9 cellular contexts compared by ENCODE assay signal in the genomic region with DNA sequence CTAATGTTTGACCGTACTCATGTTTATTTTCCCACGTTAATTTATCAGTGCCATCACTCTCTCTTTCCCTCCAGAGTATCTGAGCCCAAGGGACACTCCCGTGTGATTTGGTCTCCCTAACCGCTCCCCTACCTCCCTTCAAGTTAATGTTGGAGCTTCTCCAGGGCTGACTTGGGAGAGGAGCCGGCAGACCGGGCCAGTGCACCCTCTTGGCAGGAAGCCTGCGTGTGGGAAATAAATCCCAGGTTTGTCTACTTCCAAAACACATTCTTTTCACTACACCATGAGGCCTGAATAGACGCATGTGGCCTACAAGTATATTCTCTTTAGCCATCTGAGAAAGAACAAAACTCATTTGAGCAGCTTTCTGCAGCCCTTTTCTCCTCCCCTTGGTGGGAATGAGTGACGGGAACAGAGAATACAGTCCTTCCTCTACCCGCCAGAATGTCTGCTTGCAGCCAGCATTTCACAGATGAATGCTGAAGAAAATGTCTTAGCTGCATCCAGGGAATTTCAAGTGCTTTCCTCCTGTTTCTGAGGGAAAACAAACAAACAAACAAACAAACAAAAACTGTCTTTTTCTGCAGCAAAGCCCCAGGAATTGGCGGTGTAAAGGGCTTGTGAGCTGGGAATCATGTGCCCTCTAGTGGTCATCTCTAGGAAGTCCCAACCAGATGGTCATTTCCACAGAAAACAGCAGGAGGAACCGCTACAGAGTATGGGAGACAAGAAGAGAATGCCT. TPM values are rescaled to one million over a fixed set of nuclear protein-coding genes. Genes with fewer than 3 reads are reported as not detected.
DNase-seq lines count a peak whose midpoint lies in the region; ATAC-seq, FAIRE-seq and TF ChIP-seq lines count a peak whose summit lies in the region.
"Had no signal": no experiment of that assay in that cellular context is flagged by ENCODE, and none has a peak within 500 bp of the region (broad histone marks: within the 10 kb centered on the region; RNA-seq: fewer than 3 reads in every experiment).

No MANE protein-coding gene starts in this region.

- BruUV-seq in endothelial cell of umbilical vein (replicated peaks; lab: Mats Ljungman, UMichigan) = no TSS peak

- dilution Hi-C loops in endothelial cell of umbilical vein (cut with MboI; ENCODE audit: extremely low pct_ligation_motif_present, low sequenced_read_pairs) = no loop called here

- H3K4me3 ChIP-seq in endothelial cell of umbilical vein (replicated peaks in 1 of 3; ENCODE audit: insufficient read depth in 1 of 3, low read depth in 1 of 3, low read length in 3 of 3) = no peak overlapping the region
- peak overlapping the region; percentile 17 for H3K4me3 ChIP-seq in upper lobe of right lung

- no peak for TF ChIP-seq POLR2A in endothelial cell of umbilical vein (IDR thresholded peaks at IDR 0.05; ENCODE audit: low read depth, low read length)

- POLR2A ChIA-PET in endothelial cell of umbilical vein (lab: Charles Lee) = no interaction called here

- no peaks in the 10 kb centered on the region for H3K4me1 ChIP-seq in endothelial cell of umbilical vein (ENCODE audit: control insufficient read depth, extremely low read depth, insufficient read depth, low read length)
- peaks cover 4% of the 10 kb centered on the region for H3K4me1 ChIP-seq in upper lobe of right lung

- DNase-seq in AG09319 (ENCODE audit: extremely low read depth, low read depth) (no peak), MV-4-11 (lab: John Stamatoyannopoulos, UW) (peak; percentile 38), T follicular helper cell (ENCODE audit: low read depth) (peak; percentile 8), endothelial cell of umbilical vein (ENCODE audit: low read depth, low spot score) (peak; percentile 78), midbrain (lab: John Stamatoyannopoulos, UW) (peak; percentile 84), upper lobe of right lung (no peak)

- FAIRE-seq in endothelial cell of umbilical vein (lab: Jason Lieb, UNC) = peak; percentile 97

- intact Hi-C loops in endothelial cell of umbilical vein (cut with micrococcal nuclease) (loop anchor here (1.0 to 2.0 kb wide), 4 partner anchors 297 to 729 kb away; a partner anchor contains a TSS), upper lobe of right lung (cut with DNase I) (loop anchor here (5.0 kb wide), 1 partner anchor 726 kb away; no protein-coding TSS in a partner anchor)

- CTCF ChIA-PET in endothelial cell of umbilical vein (lab: Charles Lee) = interaction anchor here (0.6 to 7.7 kb wide), 49 partner anchors 9 to 1263 kb away, joined by 3 to 207 read pairs (median 4); a partner anchor contains a TSS

- H3K4me2 ChIP-seq in endothelial cell of umbilical vein (ENCODE audit: insufficient read depth, low read length) = peak overlapping the region; percentile 37

- H3K27ac ChIP-seq in endothelial cell of umbilical vein (ENCODE audit: insufficient read depth, low read depth, low read length) = no peak overlapping the region
- H3K27ac ChIP-seq in upper lobe of right lung = no peak overlapping the region

- no peaks in the 10 kb centered on the region for H3K36me3 ChIP-seq in endothelial cell of umbilical vein (ENCODE audit: control insufficient read depth in 2 of 2, extremely low read depth in 1 of 2, insufficient read depth in 2 of 2, low read length in 2 of 2)
- H3K36me3 ChIP-seq in upper lobe of right lung = no peaks in the 10 kb centered on the region

- H3K9me3 ChIP-seq in endothelial cell of umbilical vein (replicated peaks; ENCODE audit: control insufficient read depth, insufficient read depth, low read length) = no peaks in the 10 kb centered on the region
- no peaks in the 10 kb centered on the region for H3K9me3 ChIP-seq in upper lobe of right lung

- H3K79me2 ChIP-seq in endothelial cell of umbilical vein (ENCODE audit: control insufficient read depth, insufficient read depth, low read length) = no peaks in the 10 kb centered on the region

- H4K20me1 ChIP-seq in endothelial cell of umbilical vein (replicated peaks; ENCODE audit: control insufficient read depth, extremely low read depth, insufficient read depth, low read length) = no peaks in the 10 kb centered on the region

- no peaks in the 10 kb centered on the region for H3K9me1 ChIP-seq in endothelial cell of umbilical vein (replicated peaks; ENCODE audit: control insufficient read depth, extremely low read depth, insufficient read depth, low read length)

- H2AFZ ChIP-seq in endothelial cell of umbilical vein (ENCODE audit: low read depth, low read length) = peak overlapping the region; percentile 35

- no peak overlapping the region for H3K9ac ChIP-seq in endothelial cell of umbilical vein (replicated peaks; ENCODE audit: extremely low read depth, insufficient read depth, low read length)

- TF ChIP-seq CTCF in AG09319 (IDR thresholded peaks at IDR 0.05; ENCODE audit: low read depth, low read length) (peak; percentile 89), GM12873 (IDR thresholded peaks at IDR 0.05; ENCODE audit: insufficient read depth, low read depth, low read length, missing control alignments) (peak; percentile 89), endothelial cell of umbilical vein (IDR thresholded peaks at IDR 0.05; ENCODE audit: extremely low read depth in 1 of 2, insufficient read depth in 1 of 2, low read depth in 1 of 2, low read length in 2 of 2) (peak; percentile 77 to 92), upper lobe of right lung (IDR thresholded peaks at IDR 0.05) (peak; percentile 90)

- H3K27me3 ChIP-seq in endothelial cell of umbilical vein (ENCODE audit: control insufficient read depth in 2 of 2, insufficient read depth in 2 of 2, low read length in 2 of 2) (peaks cover 15 to 33% of the 10 kb centered on the region in 2 experiments), upper lobe of right lung (no peaks in the 10 kb centered on the region)

- ATAC-seq in HG02623 (IDR thresholded peaks at IDR 0.05; ENCODE audit: unreplicated experiment) = peak; percentile 89
- peak; percentile 90 for ATAC-seq in upper lobe of right lung

TF ChIP-seq in endothelial cell of umbilical vein, 7 proteins besides CTCF, POLR2A, EP300 and RAD21:
- TF ChIP-seq MYC (IDR thresholded peaks at IDR 0.05; ENCODE audit: low read depth, low read length) = no peak
- TF ChIP-seq EZH2 (IDR thresholded peaks at IDR 0.05; ENCODE audit: borderline replicate concordance, low read depth, low read length, severe bottlenecking) = peak; percentile 39
- no peak for TF ChIP-seq FOS (IDR thresholded peaks at IDR 0.05; ENCODE audit: borderline replicate concordance, insufficient read depth, low read length)

RNA-seq across cellular contexts. Expression of a gene that starts 41.4 kb away (rescaled TPM):
- total RNA-seq in endothelial cell of umbilical vein = not detected in 2 replicates
- polyA plus RNA-seq in endothelial cell of umbilical vein = not detected in 2 replicates
- polyA plus RNA-seq in endothelial cell of umbilical vein (2011; cell fraction: cytosol; rRNA removed) = not detected in 2 replicates
- not detected in 2 replicates for polyA plus RNA-seq in endothelial cell of umbilical vein (2011; cell fraction: nucleus; rRNA removed)
- not detected in 2 replicates for polyA plus RNA-seq in endothelial cell of umbilical vein (2012)
- polyA minus RNA-seq in endothelial cell of umbilical vein = not detected in 2 replicates
- polyA minus RNA-seq in endothelial cell of umbilical vein (2011; cell fraction: cytosol; rRNA and poly(A)+ RNA removed) = not detected
- polyA minus RNA-seq in endothelial cell of umbilical vein (2011; cell fraction: nucleus; rRNA and poly(A)+ RNA removed) = not detected in 2 replicates
- not detected for total RNA-seq in upper lobe of right lung
- total RNA-seq: T-helper 2 cell treated with Interferon-gamma antibody and Interleukin-4, amounts not matched to agents 100 ng/mL and 5 ng/mL, for 36 hours had no signal

Comparison
In these comparisons a context has a peak if more than half of its experiments do, and no peak if none do; other contexts are left out.
1. DNase-seq: peak in MV-4-11 (single experiment), T follicular helper cell (single experiment), endothelial cell of umbilical vein (single experiment) and midbrain (single experiment); none in AG09319 (single experiment) and upper lobe of right lung (single experiment).
2. Peak in every context shown above with its lines, with median percentiles within 50 percentile points of each other: CTCF ChIP-seq.